ENCODE assay signal across 8 cellular contexts in genomic region chr22:42615860-42616175, GRCh38. TPM values are rescaled to one million over a fixed set of nuclear protein-coding genes. Genes with fewer than 3 reads are reported as not detected.
DNase-seq lines count a peak whose midpoint lies in the region; ATAC-seq and TF ChIP-seq lines count a peak whose summit lies in the region.
"Not testable (repeated sequence)": the region's sequence is repeated elsewhere in the genome, so short reads cannot be mapped to it uniquely, and the experiment has no call there.

No MANE protein-coding gene starts in this region.

- not testable (repeated sequence) for TF ChIP-seq CTCF in RWPE1 (conservative IDR thresholded peaks at IDR 0.05; ENCODE audit: low read depth); hepatocyte (IDR thresholded peaks at IDR 0.05; ENCODE audit: poor library complexity)

- not testable (repeated sequence) for H3K9me3 Mint-ChIP-seq in activated naive CD4-positive, alpha-beta T cell treated with anti-CD3 and anti-CD28 coated beads, Interleukin-2, amount 10 ng/mL, durations not matched to agents 7 days and 5 days; natural killer cell treated with Interleukin-12 subunit alpha and Interleukin-12 subunit beta and Interleukin-15 and Interleukin-18, amount 100 ng/mL, for 72 hours; stimulated activated effector memory CD8-positive, alpha-beta T cell treated with anti-CD3 and anti-CD28 coated beads, Interleukin-12 subunit alpha, Interleukin-12 subunit beta, amount 100 ng/mL, for 72 hours

- not testable (repeated sequence) for H3K36me3 ChIP-seq in ACC112 (ENCODE audit: insufficient read depth, low read length); ectodermal cell (ENCODE audit: control insufficient read depth, insufficient read depth, low read length); hepatocyte (replicated peaks; ENCODE audit: insufficient read depth, low read depth)

- H2AFZ ChIP-seq in ACC112 (ENCODE audit: low read length, unreplicated experiment); hepatocyte: not testable (repeated sequence)

- peak overlapping the region; percentile 100 for H3K27ac Mint-ChIP-seq in activated naive CD4-positive, alpha-beta T cell treated with anti-CD3 and anti-CD28 coated beads, Interleukin-2, amount 10 ng/mL, durations not matched to agents 7 days and 5 days
- peak overlapping the region; percentile 100 for H3K27ac Mint-ChIP-seq in natural killer cell treated with Interleukin-12 subunit alpha and Interleukin-12 subunit beta and Interleukin-15 and Interleukin-18, amount 100 ng/mL, for 72 hours
- peak overlapping the region; percentile 100 for H3K27ac Mint-ChIP-seq in stimulated activated effector memory CD8-positive, alpha-beta T cell treated with anti-CD3 and anti-CD28 coated beads, Interleukin-12 subunit alpha, Interleukin-12 subunit beta, amount 100 ng/mL, for 72 hours

- not testable (repeated sequence) for ATAC-seq in natural killer cell treated with Interleukin-12 subunit alpha and Interleukin-12 subunit beta and Interleukin-15 and Interleukin-18, amount 100 ng/mL, for 72 hours; stimulated activated effector memory CD8-positive, alpha-beta T cell treated with anti-CD3 and anti-CD28 coated beads, Interleukin-12 subunit alpha, Interleukin-12 subunit beta, amount 100 ng/mL, for 72 hours

- WGBS in ectodermal cell, 2 experiments, result 76 to 77% methylated on average over 13 of the region's 13 CpGs
- 54% methylated on average over 13 of the region's 13 CpGs for WGBS in hepatocyte (ENCODE audit: low lambda C conversion rate, missing lambda C conversion rate)

- not testable (repeated sequence) for H3K9me2 ChIP-seq in hepatocyte (replicated peaks; ENCODE audit: insufficient read depth)

- peaks cover 28% of the 10 kb centered on the region for H4K20me1 ChIP-seq in hepatocyte (ENCODE audit: insufficient read depth, poor library complexity, severe bottlenecking)

- peak overlapping the region; percentile 94 for H3K4me3 Mint-ChIP-seq in activated naive CD4-positive, alpha-beta T cell treated with anti-CD3 and anti-CD28 coated beads, Interleukin-2, amount 10 ng/mL, durations not matched to agents 7 days and 5 days
- H3K4me3 Mint-ChIP-seq in natural killer cell treated with Interleukin-12 subunit alpha and Interleukin-12 subunit beta and Interleukin-15 and Interleukin-18, amount 100 ng/mL, for 72 hours, result peak overlapping the region; percentile 99
- peak overlapping the region; percentile 78 for H3K4me3 Mint-ChIP-seq in stimulated activated effector memory CD8-positive, alpha-beta T cell treated with anti-CD3 and anti-CD28 coated beads, Interleukin-12 subunit alpha, Interleukin-12 subunit beta, amount 100 ng/mL, for 72 hours

- H3K4me1 ChIP-seq in ACC112 (ENCODE audit: control insufficient read depth, insufficient read depth, low read length, unreplicated experiment), result peaks cover 22% of the 10 kb centered on the region
- not testable (repeated sequence) for H3K4me1 ChIP-seq in ectodermal cell (ENCODE audit: control insufficient read depth, insufficient read depth, low read length)
- H3K4me1 ChIP-seq in hepatocyte (ENCODE audit: insufficient read depth), result peaks cover 24% of the 10 kb centered on the region

- H3K4me2 ChIP-seq in hepatocyte, result peak overlapping the region; percentile 69

- H3K9me3 ChIP-seq in ectodermal cell (ENCODE audit: control insufficient read depth, low read length); hepatocyte (ENCODE audit: low read depth): not testable (repeated sequence)

- peak overlapping the region; percentile 46; the same call in 1 of the 2 replicates for H3K4me3 ChIP-seq in ACC112 (ENCODE audit: low read depth, low read length)
- not testable (repeated sequence) for H3K4me3 ChIP-seq in ectodermal cell (ENCODE audit: insufficient read depth, low read depth, low read length); hepatocyte

- H3K36me3 Mint-ChIP-seq in activated naive CD4-positive, alpha-beta T cell treated with anti-CD3 and anti-CD28 coated beads, Interleukin-2, amount 10 ng/mL, durations not matched to agents 7 days and 5 days, result peaks cover 22% of the 10 kb centered on the region
- H3K36me3 Mint-ChIP-seq in natural killer cell treated with Interleukin-12 subunit alpha and Interleukin-12 subunit beta and Interleukin-15 and Interleukin-18, amount 100 ng/mL, for 72 hours, result not testable (repeated sequence)
- H3K36me3 Mint-ChIP-seq in stimulated activated effector memory CD8-positive, alpha-beta T cell treated with anti-CD3 and anti-CD28 coated beads, Interleukin-12 subunit alpha, Interleukin-12 subunit beta, amount 100 ng/mL, for 72 hours, result peaks cover 73% of the 10 kb centered on the region

- H3K79me2 ChIP-seq in ACC112 (ENCODE audit: control insufficient read depth, insufficient read depth, low read length, unreplicated experiment), result peaks cover 33% of the 10 kb centered on the region
- H3K79me2 ChIP-seq in hepatocyte, result peaks cover 33% of the 10 kb centered on the region

- not testable (repeated sequence) for DNase-seq in HEK293T (ENCODE audit: extremely low spot score); RWPE1 (ENCODE audit: low spot score); activated naive CD4-positive, alpha-beta T cell treated with anti-CD3 and anti-CD28 coated beads, Interleukin-2, amount 10 ng/mL, durations not matched to agents 7 days and 5 days; hepatocyte (ENCODE audit: low spot score); natural killer cell treated with Interleukin-12 subunit alpha and Interleukin-12 subunit beta and Interleukin-15 and Interleukin-18, amount 100 ng/mL, for 72 hours (ENCODE audit: low spot score); stimulated activated effector memory CD8-positive, alpha-beta T cell treated with anti-CD3 and anti-CD28 coated beads, Interleukin-12 subunit alpha, Interleukin-12 subunit beta, amount 100 ng/mL, for 72 hours (ENCODE audit: low spot score in 2 of 2)

- H3K4me1 Mint-ChIP-seq in activated naive CD4-positive, alpha-beta T cell treated with anti-CD3 and anti-CD28 coated beads, Interleukin-2, amount 10 ng/mL, durations not matched to agents 7 days and 5 days, result peaks cover 51% of the 10 kb centered on the region
- peaks cover 40 to 42% of the 10 kb centered on the region in 2 donors for H3K4me1 Mint-ChIP-seq in natural killer cell treated with Interleukin-12 subunit alpha and Interleukin-12 subunit beta and Interleukin-15 and Interleukin-18, amount 100 ng/mL, for 72 hours (ENCODE audit: low read depth in 2 of 2)
- peaks cover 50% of the 10 kb centered on the region for H3K4me1 Mint-ChIP-seq in stimulated activated effector memory CD8-positive, alpha-beta T cell treated with anti-CD3 and anti-CD28 coated beads, Interleukin-12 subunit alpha, Interleukin-12 subunit beta, amount 100 ng/mL, for 72 hours

- peak overlapping the region; percentile 96 for H3K27ac ChIP-seq in ACC112 (ENCODE audit: low read depth, low read length)
- H3K27ac ChIP-seq in RWPE1, result peak overlapping the region; percentile 100
- H3K27ac ChIP-seq in ectodermal cell (ENCODE audit: insufficient read depth, low read depth, low read length, poor library complexity, severe bottlenecking), result peak overlapping the region; percentile 100
- H3K27ac ChIP-seq in hepatocyte, result peak overlapping the region; percentile 90

- H3K27me3 ChIP-seq in ACC112 (ENCODE audit: insufficient read depth, low read length); ectodermal cell (ENCODE audit: control insufficient read depth, insufficient read depth, low read length, poor library complexity, severe bottlenecking); hepatocyte: not testable (repeated sequence)

- POLR2A ChIA-PET in HEK293T (lab: Yijun Ruan, JAX), result interaction anchor here (0.5 to 3.3 kb wide), 15 partner anchors 9 to 427 kb away, joined by 3 to 24 read pairs (median 9); partner anchors contain the start of genes ARFGAP3 and CYB5R3
- POLR2A ChIA-PET in RWPE1 (lab: Yijun Ruan, JAX; ENCODE audit: low non-redundant PET), result not testable (repeated sequence)

- CTCF ChIA-PET in HEK293T (lab: Yijun Ruan, JAX); activated naive CD4-positive, alpha-beta T cell treated with anti-CD3 and anti-CD28 coated beads, Interleukin-2, amount 10 ng/mL, durations not matched to agents 7 days and 5 days (lab: Charles Lee): not testable (repeated sequence)
- CTCF ChIA-PET in RWPE1 (lab: Yijun Ruan, JAX), result interaction anchor here (0.7 kb wide), 1 partner anchor 73 kb away, joined by 3 read pairs; no protein-coding TSS in a partner anchor

- not testable (repeated sequence) for H3K27me3 Mint-ChIP-seq in activated naive CD4-positive, alpha-beta T cell treated with anti-CD3 and anti-CD28 coated beads, Interleukin-2, amount 10 ng/mL, durations not matched to agents 7 days and 5 days; natural killer cell treated with Interleukin-12 subunit alpha and Interleukin-12 subunit beta and Interleukin-15 and Interleukin-18, amount 100 ng/mL, for 72 hours

TF ChIP-seq in HEK293T, 16 proteins besides CTCF, POLR2A, EP300 and RAD21:
- peak; percentile 48; the same call in 1 of the 2 replicates for TF ChIP-seq ZNF384 (IDR thresholded peaks at IDR 0.05)
TF ChIP-seq in HEK293T: peak in this region for 1; not testable (repeated sequence) for 15.

RNA-seq across cellular contexts. Expression of gene POLDIP3, which starts 1.1 kb away (rescaled TPM):
- 112 TPM for polyA plus RNA-seq in ectodermal cell (2013, experiment 1 of 4)
- polyA plus RNA-seq in ectodermal cell (2013, experiment 2 of 4), result 102 TPM
- 84.2 TPM for polyA plus RNA-seq in ectodermal cell (2013, experiment 3 of 4)
- 88.5 TPM for polyA plus RNA-seq in ectodermal cell (2013, experiment 4 of 4)
- 31.4 and 39.2 TPM in 2 replicates for total RNA-seq in hepatocyte
- 39.4 and 40.3 TPM in 2 replicates for polyA plus RNA-seq in hepatocyte
- 10 to 100 TPM; 61.6 to 78.9 TPM for total RNA-seq in natural killer cell treated with Interleukin-12 subunit alpha and Interleukin-12 subunit beta and Interleukin-15 and Interleukin-18, amount 100 ng/mL, for 72 hours

RNA-seq across cellular contexts. Expression of gene ATP5MGL, which starts 24.6 kb away (rescaled TPM):
- not detected for polyA plus RNA-seq in ectodermal cell (2013, experiment 1 of 4)
- not detected for polyA plus RNA-seq in ectodermal cell (2013, experiment 2 of 4)
- polyA plus RNA-seq in ectodermal cell (2013, experiment 3 of 4), result not detected
- polyA plus RNA-seq in ectodermal cell (2013, experiment 4 of 4), result 0.32 TPM
- 0.33 TPM in 1 of 2 replicates, not detected in the other for total RNA-seq in hepatocyte
- 0.60 TPM in 1 of 2 replicates, not detected in the other for polyA plus RNA-seq in hepatocyte
- 1 to 10 TPM in 1 of 2 donors, under 1 TPM in 1; 0.62 to 1.1 TPM for total RNA-seq in natural killer cell treated with Interleukin-12 subunit alpha and Interleukin-12 subunit beta and Interleukin-15 and Interleukin-18, amount 100 ng/mL, for 72 hours

RNA-seq across cellular contexts. Expression of gene CYB5R3, which starts 33.4 kb away (rescaled TPM):
- polyA plus RNA-seq in ectodermal cell (2013, experiment 1 of 4), result 130 TPM
- 114 TPM for polyA plus RNA-seq in ectodermal cell (2013, experiment 2 of 4)
- polyA plus RNA-seq in ectodermal cell (2013, experiment 3 of 4), result 96.8 TPM
- 107 TPM for polyA plus RNA-seq in ectodermal cell (2013, experiment 4 of 4)
- total RNA-seq in hepatocyte, result 119 and 136 TPM in 2 replicates
- 407 and 438 TPM in 2 replicates for polyA plus RNA-seq in hepatocyte
- total RNA-seq in natural killer cell treated with Interleukin-12 subunit alpha and Interleukin-12 subunit beta and Interleukin-15 and Interleukin-18, amount 100 ng/mL, for 72 hours, result 10 to 100 TPM; 79.6 to 96.7 TPM
